9 cellular contexts compared by ENCODE assay signal in the genomic region with DNA sequence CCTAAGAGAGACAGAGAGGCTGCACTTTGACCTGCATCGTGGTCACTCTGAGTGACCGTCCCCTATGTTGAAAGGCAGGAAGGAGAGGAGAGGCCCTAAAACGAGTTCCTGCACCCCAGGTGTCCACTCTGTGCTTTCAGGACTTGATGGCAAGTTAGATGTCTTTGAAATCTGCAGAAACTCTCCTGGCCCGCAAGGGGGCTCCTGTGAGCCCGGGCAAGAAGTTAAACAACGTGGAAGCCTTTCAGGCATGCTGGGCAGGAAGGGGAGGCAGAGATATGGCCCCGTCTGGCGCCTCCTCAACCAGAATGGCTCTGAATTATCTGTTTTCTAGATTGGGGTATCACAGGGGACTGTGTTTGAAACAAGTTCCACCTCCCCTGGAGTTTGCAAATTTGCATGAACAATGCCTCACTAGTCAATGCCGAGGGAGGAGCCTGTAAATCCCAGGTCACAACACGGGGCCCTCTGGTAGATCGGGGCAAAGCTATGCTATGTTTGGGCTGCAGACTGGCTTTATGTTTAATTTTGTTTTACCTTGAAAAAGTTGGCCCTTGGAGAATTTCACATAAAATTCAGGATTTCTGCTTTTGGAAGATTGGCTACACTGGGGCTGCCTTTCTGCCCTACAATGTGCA. TPM values are rescaled to one million over a fixed set of nuclear protein-coding genes. Genes with fewer than 3 reads are reported as not detected.
DNase-seq lines count a peak whose midpoint lies in the region; ATAC-seq, FAIRE-seq and TF ChIP-seq lines count a peak whose summit lies in the region.
"Had no signal": no experiment of that assay in that cellular context is flagged by ENCODE, and none has a peak within 500 bp of the region (broad histone marks: within the 10 kb centered on the region; RNA-seq: fewer than 3 reads in every experiment).

No MANE protein-coding gene starts in this region.

- POLR2A ChIA-PET in HepG2 (lab: Yijun Ruan, JAX) = no interaction called here

- H3K9me3 ChIP-seq in MG63 = no peaks in the 10 kb centered on the region
- H3K9me3 ChIP-seq in ascending aorta = no peaks in the 10 kb centered on the region
- H3K9me3 ChIP-seq in HepG2 (ENCODE audit: low read length) = no peaks in the 10 kb centered on the region

- DNase-seq in NCI-H82 (lab: John Stamatoyannopoulos, UW) (peak; percentile 64), NCI-H82 treated with DMSO at 0.1 percent for 48 hours (lab: John Stamatoyannopoulos, UW; ENCODE audit: unreplicated experiment) (no peak), MG63 (peak; percentile 31), ascending aorta (ENCODE audit: low spot score in 2 of 2) (no peak), HepG2 (ENCODE audit: low spot score) (peak; percentile 50)

- no peaks in the 10 kb centered on the region for H3K4me1 ChIP-seq in ascending aorta
- H3K4me1 ChIP-seq in HepG2 (ENCODE audit: insufficient read depth, low read length) = peaks cover 44% of the 10 kb centered on the region

- no peak overlapping the region for H3K4me3 ChIP-seq in MG63
- H3K4me3 ChIP-seq in ascending aorta = no peak overlapping the region
- peak overlapping the region in 1 of 3 experiments; percentile 21; a peak in 1 of 6 replicates for H3K4me3 ChIP-seq in HepG2 (replicated peaks in 1 of 3; ENCODE audit: insufficient read depth in 1 of 3, low read depth in 2 of 3, low read length in 3 of 3)

- no peaks in the 10 kb centered on the region for H4K20me1 ChIP-seq in HepG2 (ENCODE audit: insufficient read depth, low read length)

- in situ Hi-C loops in HepG2 (cut with HindIII; ENCODE audit: extremely low pct_ligation_motif_present, low pct_unique_long_range_greater_than_20kb) = no loop called here

- CTCF ChIA-PET in HepG2 (lab: Yijun Ruan, JAX; ENCODE audit: low intra/inter-chr PET ratio, low total read pairs) = interaction anchor here (1.3 to 1.8 kb wide), 2 partner anchors 65 to 68 kb away, joined by 4 to 10 read pairs; no protein-coding TSS in a partner anchor

- TF ChIP-seq RAD21 in HepG2 (CRISPR knock-in tag; IDR thresholded peaks at IDR 0.05) = peak; percentile 70

- TF ChIP-seq CTCF in ascending aorta (IDR thresholded peaks at IDR 0.05) = peak in 2 of 3 experiments; percentile 8 to 20
- peak; percentile 78 for TF ChIP-seq CTCF in HepG2 (CRISPR knock-in tag; IDR thresholded peaks at IDR 0.05)

- H3K27me3 ChIP-seq in MG63 = no peaks in the 10 kb centered on the region; the same call in 1 of the 2 replicates
- H3K27me3 ChIP-seq in ascending aorta = no peaks in the 10 kb centered on the region
- H3K27me3 ChIP-seq in HepG2 (ENCODE audit: control insufficient read depth in 1 of 2, insufficient read depth in 2 of 2, low read length in 2 of 2) = no peaks in the 10 kb centered on the region

- WGBS in HepG2 (ENCODE audit: low lambda C conversion rate) = 4% methylated on average over 5 of the region's 11 CpGs

- H3K36me3 ChIP-seq in MG63 = no peaks in the 10 kb centered on the region
- H3K36me3 ChIP-seq in ascending aorta = no peaks in the 10 kb centered on the region
- no peaks in the 10 kb centered on the region for H3K36me3 ChIP-seq in HepG2 (replicated peaks in 1 of 2; ENCODE audit: control insufficient read depth in 1 of 2, insufficient read depth in 2 of 2, low read length in 2 of 2)

- no peak for TF ChIP-seq POLR2A in HepG2 (IDR thresholded peaks at IDR 0.05; ENCODE audit: insufficient read depth in 1 of 2, low read depth in 2 of 2, low read length in 2 of 2)

- no TSS peak for BruUV-seq in HepG2 (replicated peaks; lab: Mats Ljungman, UMichigan)

- H3K79me2 ChIP-seq in HepG2 (ENCODE audit: insufficient read depth, low read length) = no peaks in the 10 kb centered on the region

- peak overlapping the region; percentile 64 for H3K4me2 ChIP-seq in HepG2 (ENCODE audit: low read depth, low read length)

- no peak for FAIRE-seq in HepG2 (lab: Jason Lieb, UNC)
- FAIRE-seq: G401.6 had no signal

- H3K27ac ChIP-seq in ascending aorta (no peak overlapping the region), HepG2 (ENCODE audit: extremely low read length, insufficient read depth, low read length) (no peak overlapping the region)

- H3K9ac ChIP-seq in HepG2 (ENCODE audit: insufficient read depth, low read depth, low read length) = no peak overlapping the region

- ATAC-seq in HepG2 (peak; percentile 81), GM19452 (IDR thresholded peaks at IDR 0.05; ENCODE audit: unreplicated experiment) (no peak), HG03039 (IDR thresholded peaks at IDR 0.05; ENCODE audit: unreplicated experiment) (no peak), HG03175 (IDR thresholded peaks at IDR 0.05; ENCODE audit: unreplicated experiment) (no peak)

- no peak for TF ChIP-seq EP300 in HepG2 (IDR thresholded peaks at IDR 0.05; ENCODE audit: low read depth in 2 of 2, low read length in 2 of 2)
- TF ChIP-seq EP300 in HepG2 (CRISPR knock-in tag; IDR thresholded peaks at IDR 0.05; ENCODE audit: borderline replicate concordance) = no peak

- no peak overlapping the region for H2AFZ ChIP-seq in HepG2 (ENCODE audit: low read length)

- intact Hi-C loops in ascending aorta (cut with DNase I) (no loop called here), HepG2 (cut with micrococcal nuclease; ENCODE audit: unreplicated experiment) (loop anchor here (1.0 kb wide), 1 partner anchor 67 kb away; no protein-coding TSS in a partner anchor)

TF ChIP-seq in HepG2, 621 proteins besides CTCF, POLR2A, EP300 and RAD21 (continues in another document):
- TF ChIP-seq HMGXB4 (CRISPR knock-in tag; IDR thresholded peaks at IDR 0.05; ENCODE audit: borderline replicate concordance in 1 of 2, low read depth in 1 of 2) = no peak
- TF ChIP-seq FOXA3 (CRISPR knock-in tag; IDR thresholded peaks at IDR 0.05) = 0 out of 2 replicates have a peak, but pooled peaks have one; percentile 11
- no peak for TF ChIP-seq PHF5A (CRISPR knock-in tag; IDR thresholded peaks at IDR 0.05; ENCODE audit: low read depth, unreplicated experiment)
- 0 out of 2 replicates have a peak, but pooled peaks have one; percentile 12 for TF ChIP-seq ZNF644 (CRISPR knock-in tag; IDR thresholded peaks at IDR 0.05; ENCODE audit: low read depth)
- TF ChIP-seq ZNF331 (CRISPR knock-in tag; IDR thresholded peaks at IDR 0.05) = 0 out of 2 replicates have a peak, but pooled peaks have one; percentile 15
- peak; percentile 70 for TF ChIP-seq STAG1 (CRISPR knock-in tag; IDR thresholded peaks at IDR 0.05)
- no peak for TF ChIP-seq SRSF9 (IDR thresholded peaks at IDR 0.05; ENCODE audit: borderline replicate concordance, insufficient read depth, low read depth, low read length, poor library complexity, severe bottlenecking)
- TF ChIP-seq ZNF83 (CRISPR knock-in tag; IDR thresholded peaks at IDR 0.05; ENCODE audit: borderline replicate concordance) = no peak
- peak; percentile 26; the same call in 1 of the 2 replicates for TF ChIP-seq SIN3A (IDR thresholded peaks at IDR 0.05; ENCODE audit: borderline replicate concordance, low read depth, low read length)

RNA-seq across cellular contexts. Expression of gene CTXND1, which starts 9.8 kb away (rescaled TPM):
- total RNA-seq in MG63 (2014; rRNA removed; shearing (Covaris generic); ENCODE audit: low replicate concordance) = not detected in 2 replicates
- total RNA-seq in ascending aorta = 0.11 TPM
- 2.1 and 2.5 TPM in 2 replicates for total RNA-seq in HepG2 (2016; rRNA removed; fragmentation: Illumina TruSeq; extraction: Trizol)
- 4.1 TPM in 2 replicates for total RNA-seq in HepG2 (2016; cell fraction: cytosol; rRNA removed; fragmentation: Illumina TruSeq; extraction: Trizol; ENCODE audit: low read depth)
- total RNA-seq in HepG2 (2016; cell fraction: insoluble cytoplasmic fraction; rRNA removed; fragmentation: Illumina TruSeq; extraction: Trizol) = 1.9 and 2.3 TPM in 2 replicates
- 6.4 TPM in 2 replicates for total RNA-seq in HepG2 (2016; cell fraction: membrane; rRNA removed; fragmentation: Illumina TruSeq; extraction: Trizol)
- 1.4 and 1.7 TPM in 2 replicates for total RNA-seq in HepG2 (2016; cell fraction: nucleus; rRNA removed; fragmentation: Illumina TruSeq; extraction: Trizol)
- 0.91 and 1.2 TPM in 2 replicates for polyA plus RNA-seq in HepG2 (2011; rRNA removed)
- polyA plus RNA-seq in HepG2 (2011; cell fraction: cytosol; rRNA removed) = 0.81 and 1.0 TPM in 2 replicates
- 0.52 and 0.61 TPM in 2 replicates for polyA plus RNA-seq in HepG2 (2011; cell fraction: nucleus; rRNA removed)
- 0.36 and 0.52 TPM in 2 replicates for polyA plus RNA-seq in HepG2 (2012)
- 5.6 and 6.2 TPM in 2 replicates for polyA plus RNA-seq in HepG2 (2016; cell fraction: cytosol; fragmentation: Illumina TruSeq; extraction: Trizol; ENCODE audit: low read depth)
- polyA plus RNA-seq in HepG2 (2016; cell fraction: insoluble cytoplasmic fraction; fragmentation: Illumina TruSeq; extraction: Trizol; ENCODE audit: low read depth) = 3.3 and 4.1 TPM in 2 replicates
- polyA plus RNA-seq in HepG2 (2016; cell fraction: membrane; fragmentation: Illumina TruSeq; extraction: Trizol; ENCODE audit: low read depth) = 8.7 and 9.1 TPM in 2 replicates
- polyA plus RNA-seq in HepG2 (2016; cell fraction: nucleus; fragmentation: Illumina TruSeq; extraction: Trizol; ENCODE audit: insufficient read depth, low read depth) = 3.4 and 3.5 TPM in 2 replicates
- polyA minus RNA-seq in HepG2 (2011; rRNA and poly(A)+ RNA removed; ENCODE audit: low replicate concordance) = 1.6 TPM in 1 of 2 replicates, not detected in the other
- polyA minus RNA-seq in HepG2 (2011; cell fraction: cytosol; rRNA and poly(A)+ RNA removed) = 0.79 and 1.1 TPM in 2 replicates
- polyA minus RNA-seq in HepG2 (2011; cell fraction: nucleus; rRNA and poly(A)+ RNA removed) = 0.75 and 1.2 TPM in 2 replicates

Comparison
In these comparisons a context has a peak if more than half of its experiments do, and no peak if none do; other contexts are left out.
1. DNase-seq: peak in NCI-H82 (single experiment), MG63 (single experiment) and HepG2 (single experiment); none in NCI-H82 treated with DMSO at 0.1 percent for 48 hours (single experiment) and ascending aorta (0 of 2).